Comparison of ENCODE assay signal across 7 cellular contexts in genomic region chr3:185309309-185309708, GRCh38.
"Had no signal": no experiment of that assay in that cellular context is flagged by ENCODE, and none has a peak within 500 bp of the region (broad histone marks: within the 10 kb centered on the region; RNA-seq: fewer than 3 reads in every experiment).

No MANE protein-coding gene starts in this region.

- H2AFZ ChIP-seq: GM23338 had no signal

- DNase-seq: H9, HCEC 1CT, KBM-7 had no signal

- H3K4me3 ChIP-seq: GM23338 had no signal

- H3K4me2 ChIP-seq: GM23338 had no signal

- FAIRE-seq: H1, H54, HTR-8/SVneo had no signal
